In genomic region chr9:72775570-72775969, GRCh38 we compare ENCODE assay signal across 31 cellular contexts.
"Had no signal": no experiment of that assay in that cellular context is flagged by ENCODE, and none has a peak within 500 bp of the region (broad histone marks: within the 10 kb centered on the region; RNA-seq: fewer than 3 reads in every experiment).

No MANE protein-coding gene starts in this region.

- H3K9me3 ChIP-seq: adrenal gland, ascending aorta, breast epithelium, colonic mucosa, esophagus squamous epithelium, gastroesophageal sphincter, heart right ventricle had no signal

- H3K27ac ChIP-seq: adrenal gland, ascending aorta, breast epithelium, cardiac muscle cell, colonic mucosa, epithelial cell of prostate, esophagus squamous epithelium, gastroesophageal sphincter, heart right ventricle, hepatocyte had no signal

- H3K4me3 ChIP-seq: adrenal gland, ascending aorta, breast epithelium, cardiac muscle cell, colonic mucosa, esophagus squamous epithelium, gastroesophageal sphincter, heart right ventricle, hepatocyte had no signal

- H3K36me3 ChIP-seq: adrenal gland, ascending aorta, breast epithelium, cardiac muscle cell, colonic mucosa, esophagus squamous epithelium, gastroesophageal sphincter, heart right ventricle had no signal

- ATAC-seq: activated CD4-positive, alpha-beta T cell treated with anti-CD3 and anti-CD28 coated beads for 36 hours; activated CD8-positive, alpha-beta memory T cell treated with anti-CD3 and anti-CD28 coated beads, Interleukin-2, amount 10 ng/mL, durations not matched to agents 7 days and 5 days; activated CD8-positive, alpha-beta T cell treated with anti-CD3 and anti-CD28 coated beads, Interleukin-2, amount 10 ng/mL, durations not matched to agents 7 days and 5 days; activated naive CD8-positive, alpha-beta T cell treated with anti-CD3 and anti-CD28 coated beads, Interleukin-2, amount 50 U/mL, for 24 hours; gastroesophageal sphincter; heart right ventricle; T-helper 17 cell had no signal

- H2AFZ ChIP-seq: hepatocyte had no signal

- H3K79me2 ChIP-seq: hepatocyte had no signal

- H3K27me3 ChIP-seq: adrenal gland, ascending aorta, breast epithelium, cardiac muscle cell, colonic mucosa, esophagus squamous epithelium, gastroesophageal sphincter, heart right ventricle, hepatocyte had no signal

- H3K4me1 ChIP-seq: adrenal gland, ascending aorta, breast epithelium, colonic mucosa, esophagus squamous epithelium, gastroesophageal sphincter, heart right ventricle had no signal

- DNase-seq: activated CD4-positive, alpha-beta memory T cell treated with anti-CD3 and anti-CD28 coated beads for 36 hours; activated CD4-positive, alpha-beta T cell treated with anti-CD3 and anti-CD28 coated beads for 36 hours; activated CD4-positive, alpha-beta T cell treated with anti-CD3 and anti-CD28 coated beads, Interleukin-2, amount 10 ng/mL, durations not matched to agents 24 days and 14 days; activated CD4-positive, CD25-positive, alpha-beta regulatory T cell; activated CD4-positive, CD25-positive, alpha-beta regulatory T cell treated with anti-CD3 and anti-CD28 coated beads, Interleukin-2, amount 50 U/mL, for 72 hours; activated CD8-positive, alpha-beta memory T cell treated with anti-CD3 and anti-CD28 coated beads, Interleukin-2, amount 10 ng/mL, durations not matched to agents 7 days and 5 days; activated CD8-positive, alpha-beta memory T cell treated with anti-CD3 and anti-CD28 coated beads, Interleukin-2, amount 50 U/mL, for 4 hours; activated CD8-positive, alpha-beta T cell treated with anti-CD3 and anti-CD28 coated beads, Interleukin-2, amount 10 ng/mL, durations not matched to agents 7 days and 5 days; activated effector memory CD4-positive, alpha-beta T cell treated with anti-CD3 and anti-CD28 coated beads, Interleukin-2, amount 50 U/mL, for 16 hours; activated naive CD4-positive, alpha-beta T cell treated with anti-CD3 and anti-CD28 coated beads for 36 hours; activated naive CD8-positive, alpha-beta T cell treated with anti-CD3 and anti-CD28 coated beads for 36 hours; activated naive CD8-positive, alpha-beta T cell treated with anti-CD3 and anti-CD28 coated beads, Interleukin-2, amount 50 U/mL, for 24 hours; activated T-cell treated with anti-CD3 and anti-CD28 coated beads, Interleukin-2, amount 50 U/mL, for 1 hour; activated T-cell treated with anti-CD3 and anti-CD28 coated beads, Interleukin-2, amount 50 U/mL, for 48 hours; adrenal gland; amygdala; central memory CD4-positive, alpha-beta T cell; cerebellar nuclear complex; colonic mucosa; effector CD8-positive, alpha-beta T cell; esophagus squamous epithelium; foreskin melanocyte; heart right ventricle; T-helper 17 cell; T1000 had no signal

- H3K4me2 ChIP-seq: hepatocyte had no signal
